ENCODE assay signal across 8 cellular contexts in genomic region chr20:32823078-32823477, GRCh38. TPM values are rescaled to one million over a fixed set of nuclear protein-coding genes. Genes with fewer than 3 reads are reported as not detected.
DNase-seq lines count a peak whose midpoint lies in the region; ATAC-seq, FAIRE-seq and TF ChIP-seq lines count a peak whose summit lies in the region.

No MANE protein-coding gene starts in this region.

- H3K27ac Mint-ChIP-seq in activated T-helper 2 cell treated with anti-CD3 and anti-CD28 coated beads, Interferon-gamma antibody, Interleukin-2, Interleukin-4, amounts not matched to agents 10 μg/mL and 5 μg/mL and 100 μg/mL, durations not matched to agents 14 hours and 24 hours and 36 hours, result peak overlapping the region; percentile 60

- no peak overlapping the region for H3K4me3 ChIP-seq in keratinocyte (ENCODE audit: control insufficient read depth in 2 of 3, extremely low read depth in 1 of 3, insufficient read depth in 2 of 3, low read depth in 1 of 3, low read length in 3 of 3)

- H3K79me2 ChIP-seq in keratinocyte (ENCODE audit: control insufficient read depth, insufficient read depth, low read length), result peaks cover 74% of the 10 kb centered on the region

- H3K36me3 Mint-ChIP-seq in activated T-helper 2 cell treated with anti-CD3 and anti-CD28 coated beads, Interferon-gamma antibody, Interleukin-2, Interleukin-4, amounts not matched to agents 10 μg/mL and 5 μg/mL and 100 μg/mL, durations not matched to agents 14 hours and 24 hours and 36 hours (ENCODE audit: low read depth), result peaks cover 33% of the 10 kb centered on the region

- no peak overlapping the region for H3K9ac ChIP-seq in keratinocyte (ENCODE audit: control insufficient read depth, extremely low read depth, insufficient read depth, low read length)

- H3K4me3 Mint-ChIP-seq in activated T-helper 2 cell treated with anti-CD3 and anti-CD28 coated beads, Interferon-gamma antibody, Interleukin-2, Interleukin-4, amounts not matched to agents 10 μg/mL and 5 μg/mL and 100 μg/mL, durations not matched to agents 14 hours and 24 hours and 36 hours (ENCODE audit: low read depth), result no peak overlapping the region

- H3K27ac ChIP-seq in keratinocyte (ENCODE audit: control insufficient read depth, insufficient read depth, low read length), result peak overlapping the region; percentile 47

- no peaks in the 10 kb centered on the region for H3K27me3 Mint-ChIP-seq in activated T-helper 2 cell treated with anti-CD3 and anti-CD28 coated beads, Interferon-gamma antibody, Interleukin-2, Interleukin-4, amounts not matched to agents 10 μg/mL and 5 μg/mL and 100 μg/mL, durations not matched to agents 14 hours and 24 hours and 36 hours (ENCODE audit: low read depth)

- dilution Hi-C loops in keratinocyte (cut with MboI; ENCODE audit: extremely low pct_ligation_motif_present, low sequenced_read_pairs), result no loop called here

- peaks cover 35% of the 10 kb centered on the region for H3K4me1 Mint-ChIP-seq in activated T-helper 2 cell treated with anti-CD3 and anti-CD28 coated beads, Interferon-gamma antibody, Interleukin-2, Interleukin-4, amounts not matched to agents 10 μg/mL and 5 μg/mL and 100 μg/mL, durations not matched to agents 14 hours and 24 hours and 36 hours (ENCODE audit: low read depth)

- H3K9me1 ChIP-seq in keratinocyte (ENCODE audit: control insufficient read depth, extremely low read depth, insufficient read depth, low read length), result peaks cover 3% of the 10 kb centered on the region

- DNase-seq in stimulated activated CD4-positive, alpha-beta T cell treated with anti-CD3 and anti-CD28 coated beads, Interleukin-1b, Interleukin-23, amount 100 ng/mL, for 48 hours, result peak; percentile 37
- no peak for DNase-seq in stimulated activated CD4-positive, alpha-beta T cell treated with anti-CD3 and anti-CD28 coated beads, Interleukin-4, amount 100 ng/mL, for 1 hour
- no peak for DNase-seq in activated T-helper 2 cell treated with anti-CD3 and anti-CD28 coated beads, Interferon-gamma antibody, Interleukin-2, Interleukin-4, amounts not matched to agents 10 μg/mL and 5 μg/mL and 100 μg/mL, durations not matched to agents 14 hours and 24 hours and 36 hours (ENCODE audit: low spot score)
- DNase-seq in keratinocyte (ENCODE audit: low read depth, low spot score) (peak; percentile 13), DMS153 (lab: John Stamatoyannopoulos, UW) (no peak), NCI-H2227 (lab: John Stamatoyannopoulos, UW; ENCODE audit: unreplicated experiment) (no peak), Ammon's horn (ENCODE audit: low spot score) (no peak)

- no peaks in the 10 kb centered on the region for H3K27me3 ChIP-seq in keratinocyte (ENCODE audit: control insufficient read depth, extremely low read depth, insufficient read depth, low read length)

- intact Hi-C loops in activated T-helper 2 cell treated with anti-CD3 and anti-CD28 coated beads, Interferon-gamma antibody, Interleukin-2, Interleukin-4, amounts not matched to agents 10 μg/mL and 5 μg/mL and 100 μg/mL, durations not matched to agents 14 hours and 24 hours and 36 hours (cut with micrococcal nuclease), result no loop called here

- no peak overlapping the region for H2AFZ ChIP-seq in keratinocyte (ENCODE audit: control insufficient read depth, low read length)

- no peaks in the 10 kb centered on the region for H3K9me3 ChIP-seq in keratinocyte (ENCODE audit: control insufficient read depth, low read depth, low read length)

- no peaks in the 10 kb centered on the region for H3K9me3 Mint-ChIP-seq in activated T-helper 2 cell treated with anti-CD3 and anti-CD28 coated beads, Interferon-gamma antibody, Interleukin-2, Interleukin-4, amounts not matched to agents 10 μg/mL and 5 μg/mL and 100 μg/mL, durations not matched to agents 14 hours and 24 hours and 36 hours

- no peak for FAIRE-seq in keratinocyte (lab: Jason Lieb, UNC)

- peak; percentile 11 to 21 (median 17) for TF ChIP-seq CTCF in keratinocyte (optimal IDR thresholded peaks at IDR 0.05 in 1 of 3, IDR thresholded peaks at IDR 0.05 in 1 of 3, conservative IDR thresholded peaks at IDR 0.05 in 1 of 3; ENCODE audit: extremely low read depth in 1 of 3, insufficient read depth in 2 of 3, low read length in 3 of 3)

- ATAC-seq in GM21619 (IDR thresholded peaks at IDR 0.05; ENCODE audit: unreplicated experiment), result no peak

- H3K36me3 ChIP-seq in keratinocyte (ENCODE audit: control insufficient read depth in 2 of 2, extremely low read depth in 1 of 2, insufficient read depth in 2 of 2, low read length in 2 of 2), result peaks cover 0 to 9% of the 10 kb centered on the region in 2 experiments

- H4K20me1 ChIP-seq in keratinocyte (ENCODE audit: control insufficient read depth, extremely low read depth, insufficient read depth, low read length), result peaks cover 33% of the 10 kb centered on the region

- H3K4me1 ChIP-seq in keratinocyte (ENCODE audit: control insufficient read depth, extremely low read depth, insufficient read depth, low read length), result peaks cover 31% of the 10 kb centered on the region

- peak overlapping the region; percentile 89 for H3K4me2 ChIP-seq in keratinocyte (ENCODE audit: control insufficient read depth, extremely low read depth, insufficient read depth, low read depth, low read length)

RNA-seq across cellular contexts. Expression of gene MAPRE1, which starts 3.3 kb away (rescaled TPM):
- total RNA-seq in activated T-helper 2 cell treated with anti-CD3 and anti-CD28 coated beads, Interferon-gamma antibody, Interleukin-2, Interleukin-4, amounts not matched to agents 10 μg/mL and 5 μg/mL and 100 μg/mL, durations not matched to agents 14 hours and 24 hours and 36 hours, result 143 and 149 TPM in 2 replicates
- polyA plus RNA-seq in keratinocyte, result 72.7 to 115 TPM (median 111 TPM) in 3 replicates
- polyA plus RNA-seq in keratinocyte (2011; ENCODE audit: low read depth), result 95.0 TPM
- 85.0 and 123 TPM in 2 replicates for polyA plus RNA-seq in keratinocyte (2011; cell fraction: cytosol; rRNA removed)
- 64.6 and 81.8 TPM in 2 replicates for polyA plus RNA-seq in keratinocyte (2011; cell fraction: nucleus; rRNA removed)
- polyA plus RNA-seq in keratinocyte (2012; ENCODE audit: low replicate concordance), result 90.6 and 108 TPM in 2 replicates
- 30.3 to 95.2 TPM (median 62.5 TPM) in 3 replicates for polyA minus RNA-seq in keratinocyte
- polyA minus RNA-seq in keratinocyte (2011; cell fraction: cytosol; rRNA and poly(A)+ RNA removed), result 60.6 TPM
- 31.0 and 59.3 TPM in 2 replicates for polyA minus RNA-seq in keratinocyte (2011; cell fraction: nucleus; rRNA and poly(A)+ RNA removed)

RNA-seq across cellular contexts. Expression of gene EFCAB8, which starts 35.6 kb away (rescaled TPM):
- total RNA-seq in activated T-helper 2 cell treated with anti-CD3 and anti-CD28 coated beads, Interferon-gamma antibody, Interleukin-2, Interleukin-4, amounts not matched to agents 10 μg/mL and 5 μg/mL and 100 μg/mL, durations not matched to agents 14 hours and 24 hours and 36 hours, result 0.37 and 0.52 TPM in 2 replicates
- polyA plus RNA-seq in keratinocyte, result 0.02 to 0.18 TPM (median 0.03 TPM) in 3 replicates
- polyA plus RNA-seq in keratinocyte (2011; ENCODE audit: low read depth), result 0.09 TPM
- polyA plus RNA-seq in keratinocyte (2011; cell fraction: cytosol; rRNA removed), result not detected in 2 replicates
- 0.56 and 0.75 TPM in 2 replicates for polyA plus RNA-seq in keratinocyte (2011; cell fraction: nucleus; rRNA removed)
- 0.10 and 0.44 TPM in 2 replicates for polyA plus RNA-seq in keratinocyte (2012; ENCODE audit: low replicate concordance)
- polyA minus RNA-seq in keratinocyte, result 0.13 to 0.58 TPM in 2 of 3 replicates, not detected in the other
- not detected for polyA minus RNA-seq in keratinocyte (2011; cell fraction: cytosol; rRNA and poly(A)+ RNA removed)
- polyA minus RNA-seq in keratinocyte (2011; cell fraction: nucleus; rRNA and poly(A)+ RNA removed), result 0.42 and 3.3 TPM in 2 replicates

Comparison
In these comparisons a context has a peak if more than half of its experiments do, and no peak if none do; other contexts are left out.
1. DNase-seq: peak in stimulated activated CD4-positive, alpha-beta T cell treated with anti-CD3 and anti-CD28 coated beads, Interleukin-1b, Interleukin-23, amount 100 ng/mL, for 48 hours (single experiment) and keratinocyte (single experiment); none in stimulated activated CD4-positive, alpha-beta T cell treated with anti-CD3 and anti-CD28 coated beads, Interleukin-4, amount 100 ng/mL, for 1 hour (single experiment), activated T-helper 2 cell treated with anti-CD3 and anti-CD28 coated beads, Interferon-gamma antibody, Interleukin-2, Interleukin-4, amounts not matched to agents 10 μg/mL and 5 μg/mL and 100 μg/mL, durations not matched to agents 14 hours and 24 hours and 36 hours (single experiment), DMS153 (single experiment), NCI-H2227 (single experiment) and Ammon's horn (single experiment).